In genomic region chr17:45341389-45342158, GRCh38 we compare ENCODE assay signal across 9 cellular contexts. TPM values are rescaled to one million over a fixed set of nuclear protein-coding genes. Genes with fewer than 3 reads are reported as not detected.
DNase-seq lines count a peak whose midpoint lies in the region; ATAC-seq and TF ChIP-seq lines count a peak whose summit lies in the region.
"Had no signal": no experiment of that assay in that cellular context is flagged by ENCODE, and none has a peak within 500 bp of the region (broad histone marks: within the 10 kb centered on the region; RNA-seq: fewer than 3 reads in every experiment).

No MANE protein-coding gene starts in this region.

- H3K9me3 Mint-ChIP-seq in dendritic cell treated with granulocyte-macrophage colony-stimulating factor and Interleukin-4, amounts not matched to agents 40 ng/mL and 50 ng/mL, for 4 days, result no peaks in the 10 kb centered on the region

- H3K9ac ChIP-seq in mesendoderm (ENCODE audit: low read length), result peak overlapping the region; percentile 54

- H3K4me1 ChIP-seq in mesendoderm (ENCODE audit: control insufficient read depth, low read depth, low read length), result peaks cover 7% of the 10 kb centered on the region

- TF ChIP-seq CTCF in AG09309 (IDR thresholded peaks at IDR 0.05; ENCODE audit: control insufficient read depth, insufficient read depth, low read depth, low read length, missing control alignments), result no peak

- H3K79me1 ChIP-seq in mesendoderm (ENCODE audit: low read length), result no peaks in the 10 kb centered on the region

- H3K4me3 ChIP-seq in AG09309 (ENCODE audit: control insufficient read depth, low read depth, low read length) (peak overlapping the region; percentile 1), mesendoderm (ENCODE audit: low read length) (no peak overlapping the region)
- H3K4me3 ChIP-seq: GM12878 had no signal

- peak overlapping the region; percentile 35 for H3K27ac Mint-ChIP-seq in dendritic cell treated with granulocyte-macrophage colony-stimulating factor and Interleukin-4, amounts not matched to agents 40 ng/mL and 50 ng/mL, for 4 days

- H3K27me3 Mint-ChIP-seq in dendritic cell treated with granulocyte-macrophage colony-stimulating factor and Interleukin-4, amounts not matched to agents 40 ng/mL and 50 ng/mL, for 4 days, result peaks cover 9% of the 10 kb centered on the region

- H3K23ac ChIP-seq in mesendoderm (ENCODE audit: low read length), result no peak overlapping the region

- DNase-seq in AG09309 (ENCODE audit: low read depth), result peak; percentile 95
- peak; percentile 94 for DNase-seq in M059J (ENCODE audit: low read depth)
- DNase-seq in mesendoderm, result peak; percentile 97
- no peak for DNase-seq in germinal center (ENCODE audit: low spot score)
- DNase-seq in NCI-H1930 (lab: John Stamatoyannopoulos, UW), result no peak
- no peak for DNase-seq in hypothalamus (lab: John Stamatoyannopoulos, UW)

- no peak overlapping the region for H2BK5ac ChIP-seq in mesendoderm (ENCODE audit: low read length)

- H3K4ac ChIP-seq in mesendoderm (ENCODE audit: low read depth, low read length), result no peak overlapping the region

- H3K56ac ChIP-seq in mesendoderm (ENCODE audit: low read length), result peak overlapping the region; percentile 80

- peak overlapping the region; percentile 25 for H3K27ac ChIP-seq in mesendoderm (ENCODE audit: low read depth, low read length)

- peaks cover 60% of the 10 kb centered on the region for H3K4me1 Mint-ChIP-seq in dendritic cell treated with granulocyte-macrophage colony-stimulating factor and Interleukin-4, amounts not matched to agents 40 ng/mL and 50 ng/mL, for 4 days (ENCODE audit: low read depth)

- H2AK5ac ChIP-seq in mesendoderm (ENCODE audit: low read length), result no peak overlapping the region

- peak overlapping the region; percentile 85 for H4K5ac ChIP-seq in mesendoderm (ENCODE audit: low read length)

- H3K4me2 ChIP-seq in mesendoderm (ENCODE audit: low read length), result no peak overlapping the region

- no CpG with 5 or more reads among the region's 14 CpGs for WGBS in mesendoderm (ENCODE audit: extremely low coverage, insufficient coverage, low lambda C conversion rate)

- H3K79me2 ChIP-seq in mesendoderm (ENCODE audit: control insufficient read depth, insufficient read depth, low read length), result no peaks in the 10 kb centered on the region

- intact Hi-C loops in dendritic cell treated with granulocyte-macrophage colony-stimulating factor and Interleukin-4, amounts not matched to agents 40 ng/mL and 50 ng/mL, for 4 days (cut with micrococcal nuclease), result no loop called here

- no peaks in the 10 kb centered on the region for H3K36me3 ChIP-seq in mesendoderm (ENCODE audit: control insufficient read depth, insufficient read depth, low read length)

- H2BK120ac ChIP-seq in mesendoderm (ENCODE audit: low read depth, low read length), result no peak overlapping the region

- H3K18ac ChIP-seq in mesendoderm (ENCODE audit: low read length), result no peak overlapping the region

- H3K27me3 ChIP-seq in mesendoderm (ENCODE audit: insufficient read depth, low read length, poor library complexity), result no peaks in the 10 kb centered on the region

- H4K8ac ChIP-seq in mesendoderm (ENCODE audit: low read depth, low read length), result no peak overlapping the region

- H3K4me3 Mint-ChIP-seq in dendritic cell treated with granulocyte-macrophage colony-stimulating factor and Interleukin-4, amounts not matched to agents 40 ng/mL and 50 ng/mL, for 4 days, result no peak overlapping the region

- H3K36me3 Mint-ChIP-seq in dendritic cell treated with granulocyte-macrophage colony-stimulating factor and Interleukin-4, amounts not matched to agents 40 ng/mL and 50 ng/mL, for 4 days (ENCODE audit: low read depth), result no peaks in the 10 kb centered on the region

- ATAC-seq in HG02840 (IDR thresholded peaks at IDR 0.05; ENCODE audit: low FRiP score, unreplicated experiment), result no peak
- ATAC-seq: GM12878 had no signal

- H2BK15ac ChIP-seq in mesendoderm (replicated peaks; ENCODE audit: low read depth), result no peak overlapping the region

RNA-seq across cellular contexts. Expression of gene MAP3K14, which starts 24.8 kb away (rescaled TPM):
- 5.3 and 10.1 TPM in 2 replicates for total RNA-seq in M059J (2014; rRNA removed; shearing (Covaris generic))
- polyA plus RNA-seq in mesendoderm (2013, experiment 1 of 2), result 1.6 TPM
- polyA plus RNA-seq in mesendoderm (2013, experiment 2 of 2), result 2.0 TPM

Comparison
In these comparisons a context has a peak if more than half of its experiments do, and no peak if none do; other contexts are left out.
1. DNase-seq: peak in AG09309 (single experiment), M059J (single experiment) and mesendoderm (single experiment); none in germinal center (single experiment), NCI-H1930 (0 of 2) and hypothalamus (0 of 51).